1 cellular context compared by ENCODE assay signal in the genomic region with DNA sequence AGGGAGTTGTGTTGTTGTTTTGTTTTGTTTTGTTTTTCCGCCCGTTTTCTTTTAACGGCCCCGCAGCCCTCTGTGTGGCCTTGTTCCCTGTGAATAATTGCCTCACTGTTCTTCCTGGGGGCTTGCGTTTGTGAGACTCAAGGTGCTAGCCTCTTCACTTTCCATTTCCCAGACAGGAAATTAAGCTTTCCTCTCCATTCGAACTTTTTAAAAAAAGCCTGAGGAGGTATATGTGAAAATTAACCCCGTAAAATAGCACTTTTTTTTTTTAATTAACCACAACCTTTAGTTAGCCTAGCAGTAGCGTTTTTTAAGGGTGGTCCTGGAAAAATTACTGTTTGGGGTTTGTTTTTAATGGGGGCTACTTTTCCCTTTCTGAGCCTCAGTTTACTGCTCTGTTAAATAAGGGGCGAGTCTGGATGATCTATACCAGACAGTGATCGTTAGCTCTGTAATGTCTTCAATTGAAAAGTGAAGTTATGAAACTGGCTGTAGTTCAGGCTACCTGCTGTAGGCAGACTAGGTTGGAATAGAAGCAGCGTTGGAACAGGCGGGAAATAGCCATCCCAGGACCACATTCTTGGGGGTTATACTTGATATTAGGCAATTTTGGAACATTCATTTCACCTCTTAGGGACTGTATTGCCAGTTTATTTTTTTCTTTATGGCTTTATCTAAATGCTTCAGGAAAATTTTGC.
TF ChIP-seq lines count a peak whose summit lies in the region.

No MANE protein-coding gene starts in this region.

TF ChIP-seq in HepG2, 621 proteins besides CTCF, POLR2A, EP300 and RAD21 (continues in another document):
- TF ChIP-seq, protein P1, sequence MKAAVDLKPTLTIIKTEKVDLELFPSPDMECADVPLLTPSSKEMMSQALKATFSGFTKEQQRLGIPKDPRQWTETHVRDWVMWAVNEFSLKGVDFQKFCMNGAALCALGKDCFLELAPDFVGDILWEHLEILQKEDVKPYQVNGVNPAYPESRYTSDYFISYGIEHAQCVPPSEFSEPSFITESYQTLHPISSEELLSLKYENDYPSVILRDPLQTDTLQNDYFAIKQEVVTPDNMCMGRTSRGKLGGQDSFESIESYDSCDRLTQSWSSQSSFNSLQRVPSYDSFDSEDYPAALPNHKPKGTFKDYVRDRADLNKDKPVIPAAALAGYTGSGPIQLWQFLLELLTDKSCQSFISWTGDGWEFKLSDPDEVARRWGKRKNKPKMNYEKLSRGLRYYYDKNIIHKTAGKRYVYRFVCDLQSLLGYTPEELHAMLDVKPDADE (CRISPR knock-in tag; IDR thresholded peaks at IDR 0.05): no peak
- TF ChIP-seq ZNF576 (CRISPR knock-in tag; IDR thresholded peaks at IDR 0.05) (no peak), ZNF710 (CRISPR knock-in tag; IDR thresholded peaks at IDR 0.05; ENCODE audit: borderline replicate concordance) (no peak), HMGXB3 (CRISPR knock-in tag; IDR thresholded peaks at IDR 0.05; ENCODE audit: borderline replicate concordance) (no peak), ZFP41 (CRISPR knock-in tag; IDR thresholded peaks at IDR 0.05; ENCODE audit: borderline replicate concordance) (no peak), SMAD3 (CRISPR knock-in tag; IDR thresholded peaks at IDR 0.05) (0 out of 2 replicates have a peak, but pooled peaks have one; percentile 42), ZFP82 (CRISPR knock-in tag; IDR thresholded peaks at IDR 0.05; ENCODE audit: borderline replicate concordance) (no peak), KLF11 (CRISPR knock-in tag; IDR thresholded peaks at IDR 0.05) (no peak), HOXA7 (CRISPR knock-in tag; IDR thresholded peaks at IDR 0.05) (no peak), ZNF790 (CRISPR knock-in tag; IDR thresholded peaks at IDR 0.05; ENCODE audit: borderline replicate concordance) (no peak), ZNF788 (CRISPR knock-in tag; IDR thresholded peaks at IDR 0.05; ENCODE audit: borderline replicate concordance) (no peak), TSC22D2 (CRISPR knock-in tag; IDR thresholded peaks at IDR 0.05; ENCODE audit: borderline replicate concordance) (no peak), TRIM24 (CRISPR knock-in tag; IDR thresholded peaks at IDR 0.05) (no peak), TBX3 (IDR thresholded peaks at IDR 0.05; ENCODE audit: borderline replicate concordance) (no peak), DNMT1 (CRISPR knock-in tag; IDR thresholded peaks at IDR 0.05) (no peak), ETV5 (CRISPR knock-in tag; IDR thresholded peaks at IDR 0.05; ENCODE audit: borderline replicate concordance) (no peak), ETV6 (CRISPR knock-in tag; conservative IDR thresholded peaks at IDR 0.05) (0 out of 2 replicates have a peak, but pooled peaks have one; percentile 4), MYPOP (CRISPR knock-in tag; IDR thresholded peaks at IDR 0.05) (0 out of 2 replicates have a peak, but pooled peaks have one; percentile 27), PTBP1 (IDR thresholded peaks at IDR 0.05; ENCODE audit: low read depth, low read length, poor library complexity, severe bottlenecking) (no peak), ZNF841 (CRISPR knock-in tag; IDR thresholded peaks at IDR 0.05; ENCODE audit: borderline replicate concordance) (no peak), CREM (IDR thresholded peaks at IDR 0.05) (peak; percentile 12; the same call in 1 of the 2 replicates), CREM (CRISPR knock-in tag; IDR thresholded peaks at IDR 0.05) (no peak), KDM3A (CRISPR knock-in tag; IDR thresholded peaks at IDR 0.05; ENCODE audit: low read depth) (no peak), ZNF143 (CRISPR knock-in tag; IDR thresholded peaks at IDR 0.05) (no peak), ZNF383 (CRISPR knock-in tag; IDR thresholded peaks at IDR 0.05; ENCODE audit: borderline replicate concordance) (0 out of 2 replicates have a peak, but pooled peaks have one; percentile 75), MTA1 (CRISPR knock-in tag; IDR thresholded peaks at IDR 0.05; ENCODE audit: borderline replicate concordance) (no peak), ZNF775 (CRISPR knock-in tag; IDR thresholded peaks at IDR 0.05; ENCODE audit: borderline replicate concordance) (no peak), ZSCAN29 (CRISPR knock-in tag; conservative IDR thresholded peaks at IDR 0.05) (no peak), CSRNP2 (CRISPR knock-in tag; conservative IDR thresholded peaks at IDR 0.05; ENCODE audit: low read depth) (no peak)
- TF ChIP-seq, protein P2, sequence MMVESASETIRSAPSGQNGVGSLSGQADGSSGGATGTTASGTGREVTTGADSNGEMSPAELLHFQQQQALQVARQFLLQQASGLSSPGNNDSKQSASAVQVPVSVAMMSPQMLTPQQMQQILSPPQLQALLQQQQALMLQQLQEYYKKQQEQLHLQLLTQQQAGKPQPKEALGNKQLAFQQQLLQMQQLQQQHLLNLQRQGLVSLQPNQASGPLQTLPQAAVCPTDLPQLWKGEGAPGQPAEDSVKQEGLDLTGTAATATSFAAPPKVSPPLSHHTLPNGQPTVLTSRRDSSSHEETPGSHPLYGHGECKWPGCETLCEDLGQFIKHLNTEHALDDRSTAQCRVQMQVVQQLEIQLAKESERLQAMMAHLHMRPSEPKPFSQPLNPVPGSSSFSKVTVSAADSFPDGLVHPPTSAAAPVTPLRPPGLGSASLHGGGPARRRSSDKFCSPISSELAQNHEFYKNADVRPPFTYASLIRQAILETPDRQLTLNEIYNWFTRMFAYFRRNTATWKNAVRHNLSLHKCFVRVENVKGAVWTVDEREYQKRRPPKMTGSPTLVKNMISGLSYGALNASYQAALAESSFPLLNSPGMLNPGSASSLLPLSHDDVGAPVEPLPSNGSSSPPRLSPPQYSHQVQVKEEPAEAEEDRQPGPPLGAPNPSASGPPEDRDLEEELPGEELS (CRISPR knock-in tag; IDR thresholded peaks at IDR 0.05): 0 out of 2 replicates have a peak, but pooled peaks have one; percentile 3
- TF ChIP-seq, protein P3, sequence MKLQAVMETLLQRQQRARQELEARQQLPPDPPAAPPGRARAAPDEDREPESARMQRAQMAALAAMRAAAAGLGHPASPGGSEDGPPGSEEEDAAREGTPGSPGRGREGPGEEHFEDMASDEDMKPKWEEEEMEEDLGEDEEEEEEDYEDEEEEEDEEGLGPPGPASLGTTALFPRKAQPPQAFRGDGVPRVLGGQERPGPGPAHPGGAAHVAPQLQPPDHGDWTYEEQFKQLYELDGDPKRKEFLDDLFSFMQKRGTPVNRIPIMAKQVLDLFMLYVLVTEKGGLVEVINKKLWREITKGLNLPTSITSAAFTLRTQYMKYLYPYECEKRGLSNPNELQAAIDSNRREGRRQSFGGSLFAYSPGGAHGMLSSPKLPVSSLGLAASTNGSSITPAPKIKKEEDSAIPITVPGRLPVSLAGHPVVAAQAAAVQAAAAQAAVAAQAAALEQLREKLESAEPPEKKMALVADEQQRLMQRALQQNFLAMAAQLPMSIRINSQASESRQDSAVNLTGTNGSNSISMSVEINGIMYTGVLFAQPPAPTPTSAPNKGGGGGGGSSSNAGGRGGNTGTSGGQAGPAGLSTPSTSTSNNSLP (IDR thresholded peaks at IDR 0.05; ENCODE audit: low read depth, low read length): 0 out of 2 replicates have a peak, but pooled peaks have one; percentile 30
- TF ChIP-seq, protein P4, sequence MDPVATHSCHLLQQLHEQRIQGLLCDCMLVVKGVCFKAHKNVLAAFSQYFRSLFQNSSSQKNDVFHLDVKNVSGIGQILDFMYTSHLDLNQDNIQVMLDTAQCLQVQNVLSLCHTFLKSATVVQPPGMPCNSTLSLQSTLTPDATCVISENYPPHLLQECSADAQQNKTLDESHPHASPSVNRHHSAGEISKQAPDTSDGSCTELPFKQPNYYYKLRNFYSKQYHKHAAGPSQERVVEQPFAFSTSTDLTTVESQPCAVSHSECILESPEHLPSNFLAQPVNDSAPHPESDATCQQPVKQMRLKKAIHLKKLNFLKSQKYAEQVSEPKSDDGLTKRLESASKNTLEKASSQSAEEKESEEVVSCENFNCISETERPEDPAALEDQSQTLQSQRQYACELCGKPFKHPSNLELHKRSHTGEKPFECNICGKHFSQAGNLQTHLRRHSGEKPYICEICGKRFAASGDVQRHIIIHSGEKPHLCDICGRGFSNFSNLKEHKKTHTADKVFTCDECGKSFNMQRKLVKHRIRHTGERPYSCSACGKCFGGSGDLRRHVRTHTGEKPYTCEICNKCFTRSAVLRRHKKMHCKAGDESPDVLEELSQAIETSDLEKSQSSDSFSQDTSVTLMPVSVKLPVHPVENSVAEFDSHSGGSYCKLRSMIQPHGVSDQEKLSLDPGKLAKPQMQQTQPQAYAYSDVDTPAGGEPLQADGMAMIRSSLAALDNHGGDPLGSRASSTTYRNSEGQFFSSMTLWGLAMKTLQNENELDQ (CRISPR knock-in tag; IDR thresholded peaks at IDR 0.05; ENCODE audit: borderline replicate concordance): no peak
- TF ChIP-seq, protein P5, sequence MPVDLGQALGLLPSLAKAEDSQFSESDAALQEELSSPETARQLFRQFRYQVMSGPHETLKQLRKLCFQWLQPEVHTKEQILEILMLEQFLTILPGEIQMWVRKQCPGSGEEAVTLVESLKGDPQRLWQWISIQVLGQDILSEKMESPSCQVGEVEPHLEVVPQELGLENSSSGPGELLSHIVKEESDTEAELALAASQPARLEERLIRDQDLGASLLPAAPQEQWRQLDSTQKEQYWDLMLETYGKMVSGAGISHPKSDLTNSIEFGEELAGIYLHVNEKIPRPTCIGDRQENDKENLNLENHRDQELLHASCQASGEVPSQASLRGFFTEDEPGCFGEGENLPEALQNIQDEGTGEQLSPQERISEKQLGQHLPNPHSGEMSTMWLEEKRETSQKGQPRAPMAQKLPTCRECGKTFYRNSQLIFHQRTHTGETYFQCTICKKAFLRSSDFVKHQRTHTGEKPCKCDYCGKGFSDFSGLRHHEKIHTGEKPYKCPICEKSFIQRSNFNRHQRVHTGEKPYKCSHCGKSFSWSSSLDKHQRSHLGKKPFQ (CRISPR knock-in tag; IDR thresholded peaks at IDR 0.05; ENCODE audit: insufficient replicate concordance): no peak
